Comparison of ENCODE assay signal across 10 cellular contexts in the genomic region with DNA sequence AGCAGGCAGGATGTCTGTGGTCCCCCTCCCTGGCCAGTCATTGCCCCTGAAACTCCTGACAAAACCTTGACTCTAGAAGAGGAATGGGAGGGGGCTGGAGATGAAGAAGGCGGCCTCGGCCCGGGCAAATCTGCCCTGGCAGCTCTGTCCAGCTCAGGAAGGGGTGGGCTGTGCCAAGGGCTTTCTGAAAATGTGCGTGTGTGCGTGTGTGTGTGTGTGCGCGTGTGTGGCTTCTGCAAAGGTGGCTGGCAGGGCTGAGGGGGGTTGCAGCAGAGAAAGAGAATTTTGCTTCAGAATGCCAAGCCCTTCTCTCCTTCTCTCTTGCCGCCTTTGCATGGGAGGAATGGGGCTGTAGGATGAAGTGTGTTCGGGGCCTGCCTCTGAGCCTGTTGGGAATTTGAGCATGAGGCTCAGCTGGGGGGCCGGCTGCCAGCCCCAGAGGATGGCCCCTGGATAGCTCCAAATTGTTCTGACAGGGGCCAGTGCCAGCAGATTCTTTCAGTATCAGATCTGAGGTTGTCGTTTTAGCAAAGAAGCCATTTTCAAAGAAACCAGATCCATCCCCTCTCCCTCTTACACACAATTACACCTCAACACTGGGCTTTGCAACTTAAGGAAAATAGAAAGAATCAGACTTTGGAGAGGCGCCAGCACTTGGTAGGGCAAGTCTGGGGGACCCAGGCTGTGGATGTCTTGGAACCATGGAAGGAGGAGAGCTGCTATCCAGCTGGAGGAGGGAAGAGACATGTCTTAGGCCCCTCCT. TPM values are rescaled to one million over a fixed set of nuclear protein-coding genes. Genes with fewer than 3 reads are reported as not detected.
A peak's percentile ranks its signal among the peaks of the same experiment; 100 is the strongest.
DNase-seq lines count a peak whose midpoint lies in the region; ATAC-seq and TF ChIP-seq lines count a peak whose summit lies in the region.
"Had no signal": no experiment of that assay in that cellular context is flagged by ENCODE, and none has a peak within 500 bp of the region (broad histone marks: within the 10 kb centered on the region; RNA-seq: fewer than 3 reads in every experiment).

No MANE protein-coding gene starts in this region.

- H2BK12ac ChIP-seq in mesenchymal stem cell (ENCODE audit: low read length in 2 of 2) = no peak overlapping the region

- H3K4me3 ChIP-seq in HFF-Myc (replicated peaks; ENCODE audit: low read depth, low read length) = peak overlapping the region; percentile 95
- peak overlapping the region; percentile 94 for H3K4me3 ChIP-seq in coronary artery
- H3K4me3 ChIP-seq in mesenchymal stem cell (ENCODE audit: insufficient read depth in 1 of 2, low read depth in 1 of 2, low read length in 2 of 2) = peak overlapping the region in 1 of 2 experiments; percentile 99
- peak overlapping the region; percentile 52 to 92 (median 67) for H3K4me3 ChIP-seq in spleen

- no peak overlapping the region for H2BK5ac ChIP-seq in mesenchymal stem cell (ENCODE audit: low read depth, low read length, poor library complexity, severe bottlenecking)

- H3K14ac ChIP-seq in mesenchymal stem cell (ENCODE audit: low read length in 2 of 2) = peak overlapping the region in 1 of 2 experiments; percentile 20

- H3K23ac ChIP-seq in mesenchymal stem cell (ENCODE audit: low read length in 2 of 2) = no peak overlapping the region

- no peaks in the 10 kb centered on the region for H3K79me1 ChIP-seq in mesenchymal stem cell (replicated peaks; ENCODE audit: low read length, poor library complexity, severe bottlenecking)

- no peak overlapping the region for H2AFZ ChIP-seq in mesenchymal stem cell (ENCODE audit: low read depth, low read length)

- peak overlapping the region; percentile 5 for H4K8ac ChIP-seq in mesenchymal stem cell (ENCODE audit: low read length)

- no peak overlapping the region for H3K4me2 ChIP-seq in mesenchymal stem cell (ENCODE audit: low read length, poor library complexity, severe bottlenecking)

- H3K27ac ChIP-seq in coronary artery (peak overlapping the region; percentile 87 to 93), mesenchymal stem cell (ENCODE audit: low read length, poor library complexity, severe bottlenecking) (no peak overlapping the region), spleen (peak overlapping the region in 7 of 8 donors; percentile 15 to 90 (median 84))

- H2BK15ac ChIP-seq in mesenchymal stem cell (ENCODE audit: low read depth, poor library complexity, severe bottlenecking) = no peak overlapping the region

- DNase-seq in HFF-Myc (ENCODE audit: extremely low read depth, low read depth) (no peak), coronary artery (ENCODE audit: low spot score) (no peak), mesenchymal stem cell (no peak), spleen (no peak), WTC11 (ENCODE audit: low spot score) (no peak), Kasumi-1 (lab: John Stamatoyannopoulos, UW) (no peak), cerebellar cortex (ENCODE audit: low spot score) (no peak), NCI-H510A treated with DMSO at 0.1 percent for 48 hours (lab: John Stamatoyannopoulos, UW) (no peak)
- DNase-seq: activated CD8-positive, alpha-beta T cell treated with anti-CD3 and anti-CD28 coated beads, Interleukin-2, amount 10 ng/mL, durations not matched to agents 7 days and 5 days had no signal

- peak in 1 of 3 donors; percentile 4 for TF ChIP-seq POLR2A in spleen (IDR thresholded peaks at IDR 0.05)

- H3K27me3 ChIP-seq in mesenchymal stem cell (ENCODE audit: control insufficient read depth in 1 of 2, insufficient read depth in 1 of 2, low read length in 2 of 2) (peaks cover 0 to 22% of the 10 kb centered on the region in 2 experiments), spleen (replicated peaks in 1 of 7) (peaks cover 0 to 56% (median 13%) of the 10 kb centered on the region in 7 donors)

- no peak overlapping the region for H2AK5ac ChIP-seq in mesenchymal stem cell (ENCODE audit: low read length, severe bottlenecking)

- H3K27ac Mint-ChIP-seq in WTC11 = no peak overlapping the region
- H3K27ac Mint-ChIP-seq: activated CD8-positive, alpha-beta T cell treated with anti-CD3 and anti-CD28 coated beads, Interleukin-2, amount 10 ng/mL, durations not matched to agents 7 days and 5 days; activated naive CD4-positive, alpha-beta T cell treated with anti-CD3 and anti-CD28 coated beads, Interleukin-2, amount 50 U/mL, for 72 hours had no signal

- H3K36me3 ChIP-seq in mesenchymal stem cell (ENCODE audit: control insufficient read depth in 1 of 2, insufficient read depth in 2 of 2, low read depth in 1 of 2, low read length in 2 of 2) = peaks cover 0 to 39% of the 10 kb centered on the region in 2 experiments
- H3K36me3 ChIP-seq in spleen = peaks cover 0 to 20% (median 0%) of the 10 kb centered on the region in 6 donors

- H4K91ac ChIP-seq in mesenchymal stem cell (ENCODE audit: low read length) = no peak overlapping the region

- 84% methylated on average over 12 of the region's 12 CpGs for WGBS in mesenchymal stem cell
- 51 to 71% (median 60%) methylated on average over 12 of the region's 12 CpGs for WGBS in spleen, 5 donors

- no peak for ATAC-seq in WTC11
- ATAC-seq: activated CD8-positive, alpha-beta T cell treated with anti-CD3 and anti-CD28 coated beads, Interleukin-2, amount 10 ng/mL, durations not matched to agents 7 days and 5 days; activated naive CD4-positive, alpha-beta T cell treated with anti-CD3 and anti-CD28 coated beads, Interleukin-2, amount 50 U/mL, for 72 hours had no signal

- H3K4me1 Mint-ChIP-seq in WTC11 = peaks cover 47% of the 10 kb centered on the region

- H3K9me3 ChIP-seq in mesenchymal stem cell (ENCODE audit: control insufficient read depth, low read length) = no peaks in the 10 kb centered on the region
- no peaks in the 10 kb centered on the region for H3K9me3 ChIP-seq in spleen

- no peaks in the 10 kb centered on the region for H3K36me3 Mint-ChIP-seq in WTC11
- H3K36me3 Mint-ChIP-seq: activated naive CD4-positive, alpha-beta T cell treated with anti-CD3 and anti-CD28 coated beads, Interleukin-2, amount 50 U/mL, for 72 hours had no signal

- H3K18ac ChIP-seq in mesenchymal stem cell (ENCODE audit: low read depth in 1 of 2, low read length in 2 of 2) = peak overlapping the region in 1 of 2 experiments; percentile 28

- no peak overlapping the region for H2BK120ac ChIP-seq in mesenchymal stem cell (ENCODE audit: low read depth, low read length)

- no peak for TF ChIP-seq CTCF in HFF-Myc (IDR thresholded peaks at IDR 0.05; ENCODE audit: low read depth, low read length, missing control alignments)
- TF ChIP-seq CTCF in coronary artery (IDR thresholded peaks at IDR 0.05) = no peak
- no peak for TF ChIP-seq CTCF in spleen (IDR thresholded peaks at IDR 0.05 in 8 of 11, conservative IDR thresholded peaks at IDR 0.05 in 3 of 11)
- TF ChIP-seq CTCF in WTC11 (IDR thresholded peaks at IDR 0.05) = no peak

- peak overlapping the region in 1 of 2 experiments; percentile 6 for H3K4ac ChIP-seq in mesenchymal stem cell (ENCODE audit: low read depth in 1 of 2, low read length in 2 of 2)

- peak overlapping the region; percentile 96 for H3K9ac ChIP-seq in mesenchymal stem cell (ENCODE audit: low read length)

- CTCF ChIA-PET in WTC11 (lab: Charles Lee) = interaction anchor here (1.2 to 2.2 kb wide), 6 partner anchors 8 to 196 kb away, joined by 3 to 15 read pairs (median 4); no protein-coding TSS in a partner anchor

- H3K9me3 Mint-ChIP-seq in WTC11 = no peaks in the 10 kb centered on the region
- H3K9me3 Mint-ChIP-seq: activated naive CD4-positive, alpha-beta T cell treated with anti-CD3 and anti-CD28 coated beads, Interleukin-2, amount 50 U/mL, for 72 hours had no signal

- intact Hi-C loops in spleen (cut with DNase I; ENCODE audit: low total_unique reads) = loop anchor here (10.0 kb wide), 1 partner anchor 190 kb away; no protein-coding TSS in a partner anchor

- H3K27me3 Mint-ChIP-seq in WTC11 (ENCODE audit: low read depth) = peaks cover 38% of the 10 kb centered on the region

- no peak overlapping the region for H3K4me3 Mint-ChIP-seq in WTC11
- H3K4me3 Mint-ChIP-seq: activated CD8-positive, alpha-beta T cell treated with anti-CD3 and anti-CD28 coated beads, Interleukin-2, amount 10 ng/mL, durations not matched to agents 7 days and 5 days had no signal

- peaks cover 9% of the 10 kb centered on the region for H3K4me1 ChIP-seq in mesenchymal stem cell (ENCODE audit: control insufficient read depth, insufficient read depth, low read depth, low read length)
- H3K4me1 ChIP-seq in spleen = peaks cover 0 to 72% (median 28%) of the 10 kb centered on the region in 6 donors

- POLR2A ChIA-PET in WTC11 (lab: Charles Lee) = no interaction called here

TF ChIP-seq in WTC11, 78 proteins besides CTCF, POLR2A, EP300 and RAD21 (continues in another document):
- TF ChIP-seq, protein P1, sequence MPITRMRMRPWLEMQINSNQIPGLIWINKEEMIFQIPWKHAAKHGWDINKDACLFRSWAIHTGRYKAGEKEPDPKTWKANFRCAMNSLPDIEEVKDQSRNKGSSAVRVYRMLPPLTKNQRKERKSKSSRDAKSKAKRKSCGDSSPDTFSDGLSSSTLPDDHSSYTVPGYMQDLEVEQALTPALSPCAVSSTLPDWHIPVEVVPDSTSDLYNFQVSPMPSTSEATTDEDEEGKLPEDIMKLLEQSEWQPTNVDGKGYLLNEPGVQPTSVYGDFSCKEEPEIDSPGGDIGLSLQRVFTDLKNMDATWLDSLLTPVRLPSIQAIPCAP (CRISPR knock-in tag; IDR thresholded peaks at IDR 0.05) = no peak
- TF ChIP-seq, protein P2, sequence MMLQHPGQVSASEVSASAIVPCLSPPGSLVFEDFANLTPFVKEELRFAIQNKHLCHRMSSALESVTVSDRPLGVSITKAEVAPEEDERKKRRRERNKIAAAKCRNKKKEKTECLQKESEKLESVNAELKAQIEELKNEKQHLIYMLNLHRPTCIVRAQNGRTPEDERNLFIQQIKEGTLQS (CRISPR knock-in tag; conservative IDR thresholded peaks at IDR 0.05) = no peak
- TF ChIP-seq CREB1 (CRISPR knock-in tag; IDR thresholded peaks at IDR 0.05) = no peak
- TF ChIP-seq PRRX2 (CRISPR knock-in tag; IDR thresholded peaks at IDR 0.05) = no peak
- no peak for TF ChIP-seq TEAD1 (CRISPR knock-in tag; IDR thresholded peaks at IDR 0.05)
- TF ChIP-seq ZNF423 (CRISPR knock-in tag; IDR thresholded peaks at IDR 0.05) = no peak
- TF ChIP-seq, protein P3, sequence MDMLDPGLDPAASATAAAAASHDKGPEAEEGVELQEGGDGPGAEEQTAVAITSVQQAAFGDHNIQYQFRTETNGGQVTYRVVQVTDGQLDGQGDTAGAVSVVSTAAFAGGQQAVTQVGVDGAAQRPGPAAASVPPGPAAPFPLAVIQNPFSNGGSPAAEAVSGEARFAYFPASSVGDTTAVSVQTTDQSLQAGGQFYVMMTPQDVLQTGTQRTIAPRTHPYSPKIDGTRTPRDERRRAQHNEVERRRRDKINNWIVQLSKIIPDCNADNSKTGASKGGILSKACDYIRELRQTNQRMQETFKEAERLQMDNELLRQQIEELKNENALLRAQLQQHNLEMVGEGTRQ (CRISPR knock-in tag; IDR thresholded peaks at IDR 0.05) = no peak
- no peak for TF ChIP-seq ZNF396 (CRISPR knock-in tag; IDR thresholded peaks at IDR 0.05; ENCODE audit: borderline replicate concordance)
- TF ChIP-seq SP1 (CRISPR knock-in tag; conservative IDR thresholded peaks at IDR 0.05) = no peak

RNA-seq across cellular contexts. Expression of a gene that starts 3.5 kb away (rescaled TPM):
- polyA plus RNA-seq in mesenchymal stem cell (2013, experiment 1 of 2) = 319 TPM
- polyA plus RNA-seq in mesenchymal stem cell (2013, experiment 2 of 2) = 317 TPM
- total RNA-seq in spleen (100 to 1,000 TPM; 171 to 689 (median 516) TPM), WTC11 (2021) (3.3 to 4.0 TPM (median 4.0 TPM) in 3 replicates)
- 100 to 1,000 TPM in 1 of 3 donors, 10 to 100 TPM in 2; 19.7 to 104 (median 48.1) TPM for polyA plus RNA-seq in spleen
- total RNA-seq: activated CD8-positive, alpha-beta T cell treated with anti-CD3 and anti-CD28 coated beads, Interleukin-2, amount 10 ng/mL, durations not matched to agents 7 days and 5 days; activated naive CD4-positive, alpha-beta T cell treated with anti-CD3 and anti-CD28 coated beads, Interleukin-2, amount 50 U/mL, for 72 hours had no signal

Comparison
In these comparisons a context has a peak if more than half of its experiments do, and no peak if none do; other contexts are left out.
1. RNA of a gene that starts 3.5 kb away (total RNA-seq): 171 to 689 TPM in spleen; 3.3 to 4.0 TPM in WTC11; every median in the first group is over 10 times any median in the second.